9 cellular contexts compared by ENCODE assay signal in the genomic region with DNA sequence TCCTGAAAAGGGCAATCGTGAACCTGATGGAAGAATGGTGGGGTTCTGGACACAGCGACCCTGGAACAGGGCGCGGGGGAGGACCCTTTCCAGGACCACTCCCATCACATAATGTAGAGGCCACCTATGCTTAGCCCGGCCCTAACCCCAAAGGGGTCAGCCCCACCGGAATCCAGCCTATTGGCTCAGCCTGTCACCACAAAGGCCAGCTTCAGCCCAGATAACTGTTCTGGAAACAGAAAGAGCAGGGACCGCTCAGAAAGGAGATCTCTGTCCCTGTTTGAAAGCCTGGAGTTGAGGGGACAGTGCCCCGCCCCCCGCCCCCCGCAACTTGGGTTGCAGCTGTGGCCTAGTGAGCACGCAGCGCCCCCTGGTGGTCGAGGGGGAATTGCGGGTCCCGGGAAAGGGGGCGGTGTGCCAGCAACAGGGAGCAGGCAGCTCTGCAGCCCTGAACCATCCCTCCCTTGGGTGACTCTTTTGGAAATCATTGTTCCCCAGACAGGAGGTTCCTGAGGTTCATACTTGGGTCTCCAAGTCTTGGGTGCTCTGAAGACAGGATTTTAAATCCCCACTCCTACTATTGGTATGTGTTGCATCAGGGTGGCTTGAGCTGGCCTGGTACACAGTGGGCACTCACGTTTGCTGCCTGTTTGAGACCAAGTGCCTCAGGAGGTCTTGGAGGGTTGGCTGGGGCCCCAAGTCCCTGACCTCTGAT. TPM values are rescaled to one million over a fixed set of nuclear protein-coding genes. Genes with fewer than 3 reads are reported as not detected.
DNase-seq lines count a peak whose midpoint lies in the region; ATAC-seq, FAIRE-seq and TF ChIP-seq lines count a peak whose summit lies in the region.
"Had no signal": no experiment of that assay in that cellular context is flagged by ENCODE, and none has a peak within 500 bp of the region (broad histone marks: within the 10 kb centered on the region; RNA-seq: fewer than 3 reads in every experiment).

No MANE protein-coding gene starts in this region.

- no peaks in the 10 kb centered on the region for H4K20me1 ChIP-seq in astrocyte (ENCODE audit: insufficient read depth, low read length)

- no peak overlapping the region for H3K4me3 Mint-ChIP-seq in astrocyte (ENCODE audit: unreplicated experiment)
- H3K4me3 Mint-ChIP-seq: activated naive CD8-positive, alpha-beta T cell had no signal

- ATAC-seq in GM21360 (IDR thresholded peaks at IDR 0.05; ENCODE audit: unreplicated experiment): no peak
- ATAC-seq in HG02938 (IDR thresholded peaks at IDR 0.05; ENCODE audit: unreplicated experiment): no peak

- H2AFZ ChIP-seq in astrocyte (ENCODE audit: low read depth, low read length): no peak overlapping the region

- no peaks in the 10 kb centered on the region for H3K36me3 ChIP-seq in astrocyte (ENCODE audit: insufficient read depth, low read length)

- H3K4me3 ChIP-seq in astrocyte (ENCODE audit: insufficient read depth, low read depth, low read length): no peak overlapping the region

- FAIRE-seq in astrocyte (lab: Jason Lieb, UNC): no peak

- no peaks in the 10 kb centered on the region for H3K27me3 ChIP-seq in astrocyte (ENCODE audit: insufficient read depth, low read length)

- TF ChIP-seq CTCF in astrocyte (IDR thresholded peaks at IDR 0.05; ENCODE audit: insufficient read depth, low read depth, low read length): peak; percentile 69

- no peaks in the 10 kb centered on the region for H3K9me3 Mint-ChIP-seq in astrocyte (ENCODE audit: unreplicated experiment)

- no peak overlapping the region for H3K9ac ChIP-seq in astrocyte (ENCODE audit: low read length)

- H3K79me2 ChIP-seq in astrocyte (ENCODE audit: insufficient read depth, low read length): no peaks in the 10 kb centered on the region

- no peaks in the 10 kb centered on the region for H3K4me1 ChIP-seq in astrocyte (ENCODE audit: insufficient read depth, low read length)

- peaks cover 17% of the 10 kb centered on the region for H3K27me3 Mint-ChIP-seq in astrocyte (ENCODE audit: low read depth, unreplicated experiment)
- H3K27me3 Mint-ChIP-seq: activated naive CD8-positive, alpha-beta T cell had no signal

- no peaks in the 10 kb centered on the region for H3K4me1 Mint-ChIP-seq in astrocyte (ENCODE audit: low read depth, unreplicated experiment)

- no peaks in the 10 kb centered on the region for H3K36me3 Mint-ChIP-seq in astrocyte (ENCODE audit: low read depth, unreplicated experiment)
- H3K36me3 Mint-ChIP-seq: activated naive CD8-positive, alpha-beta T cell had no signal

- no peaks in the 10 kb centered on the region for H3K9me3 ChIP-seq in astrocyte (ENCODE audit: insufficient read depth, low read depth, low read length)

- DNase-seq in D341Med (ENCODE audit: low spot score): peak; percentile 92
- peak; percentile 76 for DNase-seq in HPDE6-E6E7 (ENCODE audit: extremely low spot score)
- DNase-seq in T-helper 22 cell (ENCODE audit: low read depth): peak; percentile 29
- no peak for DNase-seq in astrocyte (ENCODE audit: low read depth)
- peak; percentile 28 to 62 for DNase-seq in hippocampal formation (lab: John Stamatoyannopoulos, UW)
- peak; percentile 23 for DNase-seq in smooth muscle cell of the brain vasculature (ENCODE audit: low read depth, low spot score)

- H3K27ac ChIP-seq in astrocyte (ENCODE audit: low read depth, low read length): no peak overlapping the region

- no peak overlapping the region for H3K4me2 ChIP-seq in astrocyte (ENCODE audit: low read length)

- no peak overlapping the region for H3K27ac Mint-ChIP-seq in astrocyte (ENCODE audit: unreplicated experiment)
- H3K27ac Mint-ChIP-seq: activated naive CD8-positive, alpha-beta T cell had no signal

RNA-seq across cellular contexts. Expression of gene SIGLEC1, which starts 1.5 kb away (rescaled TPM):
- total RNA-seq in astrocyte: not detected in 2 replicates

RNA-seq across cellular contexts. Expression of gene HSPA12B, which starts 21.6 kb away (rescaled TPM):
- total RNA-seq in astrocyte: not detected in 2 replicates

RNA-seq across cellular contexts. Expression of gene ADAM33, which starts 29.1 kb away (rescaled TPM):
- total RNA-seq in astrocyte: 2.3 and 3.0 TPM in 2 replicates

RNA-seq across cellular contexts. Expression of gene GFRA4, which starts 47.7 kb away (rescaled TPM):
- not detected in 2 replicates for total RNA-seq in astrocyte

RNA-seq across cellular contexts. Expression of gene ADISSP, which starts 56.7 kb away (rescaled TPM):
- total RNA-seq in astrocyte: 35.7 and 43.2 TPM in 2 replicates
